20 cellular contexts compared by ENCODE assay signal in genomic region chr2:208129804-208130712, GRCh38. TPM values are rescaled to one million over a fixed set of nuclear protein-coding genes. Genes with fewer than 3 reads are reported as not detected.
DNase-seq lines count a peak whose midpoint lies in the region; ATAC-seq and TF ChIP-seq lines count a peak whose summit lies in the region.
"Had no signal": no experiment of that assay in that cellular context is flagged by ENCODE, and none has a peak within 500 bp of the region (broad histone marks: within the 10 kb centered on the region; RNA-seq: fewer than 3 reads in every experiment).

Gene CRYGC (minus strand): TSS chr2:208129828. CDS start chr2:208129792, 36 bp downstream.

- ATAC-seq in PC-3 (peak; percentile 76), GM18873 (IDR thresholded peaks at IDR 0.05; ENCODE audit: low FRiP score, unreplicated experiment) (no peak), HG02798 (IDR thresholded peaks at IDR 0.05; ENCODE audit: poor library complexity, unreplicated experiment) (no peak)
- ATAC-seq: activated T-cell treated with anti-CD3 and anti-CD28 coated beads, Interleukin-2, amount 50 U/mL, for 4 hours; naive thymus-derived CD4-positive, alpha-beta T cell; stimulated activated naive CD8-positive, alpha-beta T cell treated with anti-CD3 and anti-CD28 coated beads, Interleukin-15, amount 100 ng/mL, for 72 hours had no signal

- no peaks in the 10 kb centered on the region for H3K36me3 ChIP-seq in Caco-2 (ENCODE audit: control insufficient read depth, insufficient read depth, low read length)
- no peaks in the 10 kb centered on the region for H3K36me3 ChIP-seq in PC-3 (ENCODE audit: low read depth, low read length)
- no peaks in the 10 kb centered on the region for H3K36me3 ChIP-seq in colonic mucosa
- no peaks in the 10 kb centered on the region for H3K36me3 ChIP-seq in GM23248 (ENCODE audit: low read depth)
- H3K36me3 ChIP-seq: SJSA1, uterus had no signal

- H3K9me3 ChIP-seq in Caco-2 (no peaks in the 10 kb centered on the region), PC-3 (ENCODE audit: low read length) (no peaks in the 10 kb centered on the region), colonic mucosa (no peaks in the 10 kb centered on the region), GM23248 (ENCODE audit: low read depth) (no peaks in the 10 kb centered on the region)
- H3K9me3 ChIP-seq: SJSA1, uterus had no signal

- WGBS in GM23248 (ENCODE audit: low coverage in 1 of 2, low lambda C conversion rate in 2 of 2, missing lambda C conversion rate in 2 of 2), 2 experiments: 63 to 68% methylated on average over 19 of the region's 19 CpGs

- intact Hi-C loops in Caco-2 (cut with micrococcal nuclease; ENCODE audit: unreplicated experiment): loop anchor here (2.0 kb wide), 1 partner anchor 13 kb away; no protein-coding TSS in a partner anchor
- intact Hi-C loops in PC-3 (cut with micrococcal nuclease): no loop called here
- intact Hi-C loops in colonic mucosa (cut with DNase I): no loop called here

- CTCF ChIA-PET in Caco-2 (lab: Charles Lee) (interaction anchor here (0.6 to 1.0 kb wide), 4 partner anchors 20 to 90 kb away, joined by 3 to 6 read pairs (median 4); no protein-coding TSS in a partner anchor), PC-3 (lab: Charles Lee) (interaction anchor here (0.6 kb wide), 1 partner anchor 11 kb away, joined by 3 read pairs; no protein-coding TSS in a partner anchor)

- no peaks in the 10 kb centered on the region for H3F3A ChIP-seq in PC-3 (ENCODE audit: low read length, unreplicated experiment)
- no peaks in the 10 kb centered on the region for H3F3A ChIP-seq in GM23248 (ENCODE audit: insufficient read depth)

- H3K9me2 ChIP-seq in PC-3 (replicated peaks; ENCODE audit: low read length) (no peaks in the 10 kb centered on the region), GM23248 (ENCODE audit: insufficient read depth) (no peaks in the 10 kb centered on the region)

- no peak within 1 kb of the TSS for H3K4me3 ChIP-seq in Caco-2 (ENCODE audit: low read depth, low read length)
- H3K4me3 ChIP-seq in PC-3 (ENCODE audit: low read length): no peak within 1 kb of the TSS
- H3K4me3 ChIP-seq in colonic mucosa: no peak within 1 kb of the TSS
- H3K4me3 ChIP-seq in GM23248: no peak within 1 kb of the TSS
- H3K4me3 ChIP-seq: SJSA1, uterus had no signal

- DNase-seq in Caco-2: peak; percentile 57 to 80
- DNase-seq in PC-3: peak; percentile 77
- DNase-seq in colonic mucosa: peak; percentile 25
- DNase-seq in mesothelial cell of epicardium (ENCODE audit: low spot score in 2 of 2, unreplicated experiment in 2 of 2): no peak
- DNase-seq in GM23248: no peak
- DNase-seq in Kasumi-1 (lab: John Stamatoyannopoulos, UW): no peak
- DNase-seq: activated CD4-positive, alpha-beta T cell treated with anti-CD3 and anti-CD28 coated beads, Interleukin-2, amount 50 U/mL, for 1 hour; activated T-cell treated with anti-CD3 and anti-CD28 coated beads, Interleukin-2, amount 50 U/mL, for 4 hours; CD4-positive, CD25-positive, alpha-beta regulatory T cell; endodermal cell; GOT3; naive thymus-derived CD4-positive, alpha-beta T cell; NCI-H1694; stimulated activated naive CD8-positive, alpha-beta T cell treated with anti-CD3 and anti-CD28 coated beads, Interleukin-15, amount 100 ng/mL, for 72 hours; uterus had no signal

- no peaks in the 10 kb centered on the region for H3K27me3 ChIP-seq in Caco-2 (replicated peaks; ENCODE audit: control insufficient read depth, insufficient read depth, low read length)
- no peaks in the 10 kb centered on the region for H3K27me3 ChIP-seq in PC-3 (ENCODE audit: low read length)
- H3K27me3 ChIP-seq in colonic mucosa: no peaks in the 10 kb centered on the region
- H3K27me3 ChIP-seq in GM23248 (replicated peaks; ENCODE audit: insufficient read depth): peaks cover 15% of the 10 kb centered on the region
- H3K27me3 ChIP-seq: SJSA1, uterus had no signal

- peaks cover 8% of the 10 kb centered on the region for H3K36me3 Mint-ChIP-seq in Caco-2 (ENCODE audit: insufficient read depth, unreplicated experiment)
- no peaks in the 10 kb centered on the region for H3K36me3 Mint-ChIP-seq in mesothelial cell of epicardium
- H3K36me3 Mint-ChIP-seq: activated naive CD8-positive, alpha-beta T cell; CD4-positive, CD25-positive, alpha-beta regulatory T cell; naive thymus-derived CD4-positive, alpha-beta T cell had no signal

- no peak for TF ChIP-seq CTCF in Caco-2 (IDR thresholded peaks at IDR 0.05; ENCODE audit: insufficient read depth in 1 of 2, low read depth in 1 of 2, low read length in 1 of 2, severe bottlenecking in 1 of 2, unreplicated experiment in 1 of 2)
- no peak for TF ChIP-seq CTCF in PC-3 (conservative IDR thresholded peaks at IDR 0.05; ENCODE audit: low read depth, low read length)
- no peak for TF ChIP-seq CTCF in colonic mucosa (IDR thresholded peaks at IDR 0.05)
- TF ChIP-seq CTCF in mesothelial cell of epicardium (IDR thresholded peaks at IDR 0.05; ENCODE audit: unreplicated experiment): no peak

- H3K27ac ChIP-seq in PC-3 (ENCODE audit: low read length) (no peak within 1 kb of the TSS), colonic mucosa (no peak within 1 kb of the TSS), GM23248 (no peak within 1 kb of the TSS)
- H3K27ac ChIP-seq: SJSA1, uterus had no signal

- H3K9ac ChIP-seq in PC-3 (ENCODE audit: low read length): no peak within 1 kb of the TSS
- no peak within 1 kb of the TSS for H3K9ac ChIP-seq in colonic mucosa (ENCODE audit: low read depth in 2 of 2, low read length in 2 of 2)
- no peak within 1 kb of the TSS for H3K9ac ChIP-seq in GM23248

- peaks cover 37% of the 10 kb centered on the region for H3K4me1 Mint-ChIP-seq in Caco-2 (ENCODE audit: low read depth, unreplicated experiment)
- peaks cover 24% of the 10 kb centered on the region for H3K4me1 Mint-ChIP-seq in mesothelial cell of epicardium
- H3K4me1 Mint-ChIP-seq: CD4-positive, CD25-positive, alpha-beta regulatory T cell had no signal

- H3K27ac Mint-ChIP-seq in Caco-2 (ENCODE audit: unreplicated experiment) (peak within 1 kb of the TSS; percentile 56), mesothelial cell of epicardium (peak within 1 kb of the TSS; percentile 58)
- H3K27ac Mint-ChIP-seq: activated naive CD8-positive, alpha-beta T cell; CD4-positive, CD25-positive, alpha-beta regulatory T cell; endodermal cell; naive thymus-derived CD4-positive, alpha-beta T cell; stimulated activated naive CD8-positive, alpha-beta T cell treated with anti-CD3 and anti-CD28 coated beads, Interleukin-15, amount 100 ng/mL, for 72 hours had no signal

- H3K4me2 ChIP-seq in PC-3 (ENCODE audit: low read length) (peak within 1 kb of the TSS; percentile 33), GM23248 (ENCODE audit: unreplicated experiment) (no peak within 1 kb of the TSS)

- in situ Hi-C loops in GM23248 (cut with MboI): no loop called here

- H3K9me3 Mint-ChIP-seq in Caco-2 (ENCODE audit: unreplicated experiment): no peaks in the 10 kb centered on the region
- H3K9me3 Mint-ChIP-seq in mesothelial cell of epicardium: no peaks in the 10 kb centered on the region
- H3K9me3 Mint-ChIP-seq: endodermal cell; stimulated activated naive CD8-positive, alpha-beta T cell treated with anti-CD3 and anti-CD28 coated beads, Interleukin-15, amount 100 ng/mL, for 72 hours had no signal

- H3K79me2 ChIP-seq in PC-3 (ENCODE audit: low read length): no peaks in the 10 kb centered on the region
- H3K79me2 ChIP-seq in GM23248 (ENCODE audit: insufficient read depth): no peaks in the 10 kb centered on the region

- H3K4me1 ChIP-seq in Caco-2 (peaks cover 42% of the 10 kb centered on the region), PC-3 (ENCODE audit: insufficient read depth, low read length) (peaks cover 31% of the 10 kb centered on the region), colonic mucosa (no peaks in the 10 kb centered on the region), GM23248 (ENCODE audit: insufficient read depth) (no peaks in the 10 kb centered on the region)
- H3K4me1 ChIP-seq: SJSA1, uterus had no signal

- H3K27me3 Mint-ChIP-seq in Caco-2 (ENCODE audit: insufficient read depth, unreplicated experiment) (no peaks in the 10 kb centered on the region), mesothelial cell of epicardium (ENCODE audit: low read depth) (no peaks in the 10 kb centered on the region)

- POLR2A ChIA-PET in Caco-2 (lab: Charles Lee) (interaction anchor here (1.2 kb wide), 1 partner anchor 28 kb away, joined by 3 read pairs; no protein-coding TSS in a partner anchor), PC-3 (lab: Charles Lee; ENCODE audit: unreplicated experiment) (no interaction called here)

- H2AFZ ChIP-seq in PC-3 (ENCODE audit: low read length) (peak within 1 kb of the TSS; percentile 60), GM23248 (no peak within 1 kb of the TSS)

- H4K20me1 ChIP-seq in PC-3 (ENCODE audit: low read length): no peaks in the 10 kb centered on the region
- no peaks in the 10 kb centered on the region for H4K20me1 ChIP-seq in GM23248 (ENCODE audit: insufficient read depth)

- BruUV-seq in Caco-2 (replicated peaks; lab: Mats Ljungman, UMichigan) (no TSS peak), PC-3 (replicated peaks; lab: Mats Ljungman, UMichigan) (no TSS peak)

- H3K4me3 Mint-ChIP-seq in Caco-2 (ENCODE audit: unreplicated experiment): peak within 1 kb of the TSS; percentile 10
- H3K4me3 Mint-ChIP-seq in mesothelial cell of epicardium: no peak within 1 kb of the TSS
- H3K4me3 Mint-ChIP-seq: activated naive CD8-positive, alpha-beta T cell; activated T-cell treated with anti-CD3 and anti-CD28 coated beads, Interleukin-2, amount 50 U/mL, for 4 hours; CD4-positive, CD25-positive, alpha-beta regulatory T cell; endodermal cell; naive thymus-derived CD4-positive, alpha-beta T cell; stimulated activated naive CD8-positive, alpha-beta T cell treated with anti-CD3 and anti-CD28 coated beads, Interleukin-15, amount 100 ng/mL, for 72 hours had no signal

RNA-seq across cellular contexts. Expression of gene CRYGC, which starts in this region (rescaled TPM):
- total RNA-seq in Caco-2 (2022): not detected in 2 replicates
- not detected in 2 replicates for total RNA-seq in PC-3 (2014; rRNA removed)
- not detected for total RNA-seq in colonic mucosa
- total RNA-seq in mesothelial cell of epicardium: not detected in 3 replicates
- total RNA-seq in GM23248 (2014; rRNA removed; shearing (Covaris generic)): not detected in 2 replicates
- not detected in 2 replicates for polyA plus RNA-seq in GM23248 (2016; fragmentation: Nextera tagmentation; extraction: Ambion mirVana)
- total RNA-seq: activated T-cell treated with anti-CD3 and anti-CD28 coated beads, Interleukin-2, amount 50 U/mL, for 4 hours; CD4-positive, CD25-positive, alpha-beta regulatory T cell; endodermal cell; lower leg skin; naive thymus-derived CD4-positive, alpha-beta T cell; SJSA1; uterus had no signal
- polyA plus RNA-seq: CD4-positive, CD25-positive, alpha-beta regulatory T cell; naive thymus-derived CD4-positive, alpha-beta T cell had no signal

Comparison
In these comparisons a context has a peak if more than half of its experiments do, and no peak if none do; other contexts are left out.
1. Peak in DNase-seq in Caco-2; RNA of the gene not detected or under 1 TPM.
2. Peak in DNase-seq, ATAC-seq and H3K4me2 ChIP-seq in PC-3; RNA of the gene not detected or under 1 TPM.
3. Peak in DNase-seq in colonic mucosa; RNA of the gene not detected or under 1 TPM.